Comparison of ENCODE assay signal across 8 cellular contexts in the genomic region with DNA sequence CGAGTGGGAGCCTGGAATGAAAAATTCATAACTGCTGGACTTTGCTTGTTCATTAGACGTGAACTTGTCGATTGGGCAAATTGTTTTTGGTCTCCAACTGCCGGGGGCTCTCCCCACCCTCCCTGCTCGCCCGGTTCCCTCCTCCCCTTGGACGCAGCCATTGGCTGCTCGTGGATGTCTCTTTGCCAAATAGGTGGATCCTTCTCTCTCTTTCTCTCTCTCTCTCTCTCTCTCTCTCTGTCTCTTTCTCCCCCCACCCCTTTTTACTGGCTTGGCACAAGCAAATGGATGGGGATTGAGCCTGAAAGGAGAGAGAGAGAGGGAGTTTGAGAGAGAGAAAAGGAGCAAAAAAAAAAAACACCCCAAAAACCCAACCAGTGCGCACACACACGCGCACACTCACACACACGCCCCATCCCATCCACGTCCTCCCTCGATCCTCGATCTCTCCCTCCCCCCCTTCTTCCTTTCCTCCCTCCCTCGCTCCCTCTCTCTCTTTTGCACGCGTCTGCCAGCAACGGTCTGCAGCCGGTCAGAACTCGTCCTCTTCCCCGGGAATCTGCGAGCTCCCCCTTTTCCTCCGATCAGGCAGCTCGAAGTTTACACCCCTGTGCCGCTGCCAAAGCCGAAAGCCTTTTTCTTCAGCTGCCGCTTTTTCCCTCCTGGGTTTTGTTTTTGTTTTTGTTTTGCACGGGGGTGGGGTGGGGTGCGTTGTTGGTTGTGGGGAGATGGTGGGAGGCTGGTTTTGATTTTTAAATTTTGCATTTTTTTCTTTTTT. TPM values are rescaled to one million over a fixed set of nuclear protein-coding genes. Genes with fewer than 3 reads are reported as not detected.
DNase-seq lines count a peak whose midpoint lies in the region; ATAC-seq, FAIRE-seq and TF ChIP-seq lines count a peak whose summit lies in the region.

No MANE protein-coding gene starts in this region.

- POLR2A ChIA-PET in AG04449 (lab: Yijun Ruan, JAX), result interaction anchor here (0.6 to 2.5 kb wide), 4 partner anchors 10 to 83 kb away, joined by 3 to 18 read pairs (median 8); no protein-coding TSS in a partner anchor

- H3K36me3 ChIP-seq in body of pancreas (replicated peaks in 1 of 2; ENCODE audit: insufficient read depth in 1 of 2, low read depth in 2 of 2) (no peaks in the 10 kb centered on the region), iPS-15b (ENCODE audit: control insufficient read depth, insufficient read depth, low read length) (no peaks in the 10 kb centered on the region), skeletal muscle tissue (ENCODE audit: control insufficient read depth in 3 of 3, insufficient read depth in 3 of 3, low read length in 3 of 3) (peaks cover 0 to 9% (median 0%) of the 10 kb centered on the region in 3 donors)

- ATAC-seq in body of pancreas, result peak; percentile 62
- ATAC-seq in GM21447 (IDR thresholded peaks at IDR 0.05; ENCODE audit: unreplicated experiment), result no peak

- H3K4me3 ChIP-seq in AG04449 (ENCODE audit: low read depth, low read length), result peak overlapping the region; percentile 65
- H3K4me3 ChIP-seq in body of pancreas, result no peak overlapping the region
- peak overlapping the region; percentile 31 for H3K4me3 ChIP-seq in iPS-15b (ENCODE audit: low read depth, low read length)
- peak overlapping the region; percentile 59 to 63 (median 61) for H3K4me3 ChIP-seq in skeletal muscle tissue (ENCODE audit: low read length in 3 of 3)

- WGBS in body of pancreas, 2 donors, result 19 to 37% methylated on average over 30 of the region's 30 CpGs

- FAIRE-seq in GM12892 (lab: Jason Lieb, UNC), result peak; percentile 44

- no peak for TF ChIP-seq POLR2A in GM12892 (IDR thresholded peaks at IDR 0.05; ENCODE audit: low read depth, low read length)
- TF ChIP-seq POLR2A in body of pancreas (IDR thresholded peaks at IDR 0.05), result peak in 1 of 3 donors; percentile 13

- CTCF ChIA-PET in AG04449 (lab: Yijun Ruan, JAX), result interaction anchor here (0.9 to 15.0 kb wide), 5 partner anchors 9 to 71 kb away, joined by 4 to 427 read pairs (median 15); no protein-coding TSS in a partner anchor

- intact Hi-C loops in body of pancreas (cut with DNase I), result no loop called here

- peak overlapping the region; percentile 64 to 90 (median 82) for H3K27ac ChIP-seq in body of pancreas
- H3K27ac ChIP-seq in skeletal muscle tissue (ENCODE audit: low read depth, low read length), result peak overlapping the region; percentile 100

- peak; percentile 88 for DNase-seq in AG04449 (ENCODE audit: low read depth, low spot score)
- no peak for DNase-seq in GM12892 (ENCODE audit: insufficient read length)
- peak; percentile 62 to 65 for DNase-seq in NCI-H526 (lab: John Stamatoyannopoulos, UW)
- DNase-seq in body of pancreas, result peak; percentile 57 to 77 (median 75)
- no peak for DNase-seq in NK-92 treated with Interleukin-12 subunit alpha and Interleukin-12 subunit beta, amount 100 ng/mL, for 24 hours (lab: John Stamatoyannopoulos, UW)

- H3K4me1 ChIP-seq in body of pancreas, result peaks cover 64% of the 10 kb centered on the region
- H3K4me1 ChIP-seq in iPS-15b (ENCODE audit: control insufficient read depth, insufficient read depth, low read length), result peaks cover 14% of the 10 kb centered on the region
- H3K4me1 ChIP-seq in skeletal muscle tissue (ENCODE audit: control insufficient read depth in 3 of 3, insufficient read depth in 3 of 3, low read length in 3 of 3), result peaks cover 80 to 84% (median 82%) of the 10 kb centered on the region in 3 donors

- TF ChIP-seq CTCF in AG04449 (IDR thresholded peaks at IDR 0.05; ENCODE audit: insufficient read depth, low read length, missing control alignments) (no peak), body of pancreas (IDR thresholded peaks at IDR 0.05) (peak in 1 of 7 experiments; percentile 17)

- H3K9me3 ChIP-seq in body of pancreas (no peaks in the 10 kb centered on the region), iPS-15b (ENCODE audit: control insufficient read depth, insufficient read depth, low read length) (no peaks in the 10 kb centered on the region), skeletal muscle tissue (ENCODE audit: control insufficient read depth in 3 of 3, low read length in 3 of 3) (no peaks in the 10 kb centered on the region)

- H3K9ac ChIP-seq in iPS-15b (ENCODE audit: low read depth, low read length), result no peak overlapping the region
- peak overlapping the region; percentile 76 to 88 (median 84) for H3K9ac ChIP-seq in skeletal muscle tissue (ENCODE audit: low read depth in 1 of 3, low read length in 3 of 3)

- H3K27me3 ChIP-seq in body of pancreas, result no peaks in the 10 kb centered on the region
- peaks cover 100% of the 10 kb centered on the region for H3K27me3 ChIP-seq in iPS-15b (ENCODE audit: control insufficient read depth, insufficient read depth, low read length)
- H3K27me3 ChIP-seq in skeletal muscle tissue (ENCODE audit: control insufficient read depth in 3 of 3, insufficient read depth in 3 of 3, low read length in 3 of 3), result no peaks in the 10 kb centered on the region

RNA-seq across cellular contexts. Expression of a gene that starts 27.8 kb away (rescaled TPM):
- 0.55 TPM for polyA plus RNA-seq in GM12892 (2012; ENCODE audit: missing spikeins)
- total RNA-seq in body of pancreas (10 to 100 TPM; 16.9 to 26.7 TPM), skeletal muscle tissue (49.1 TPM)

RNA-seq across cellular contexts. Expression of a gene that starts 53.7 kb away (rescaled TPM):
- polyA plus RNA-seq in GM12892 (2012; ENCODE audit: missing spikeins), result 0.32 TPM
- not detected for total RNA-seq in body of pancreas
- total RNA-seq in skeletal muscle tissue, result not detected

Comparison
In these comparisons a context has a peak if more than half of its experiments do, and no peak if none do; other contexts are left out.
1. DNase-seq: peak in AG04449 (single experiment), NCI-H526 (2 of 2) and body of pancreas (4 of 4); none in GM12892 (single experiment) and NK-92 treated with Interleukin-12 subunit alpha and Interleukin-12 subunit beta, amount 100 ng/mL, for 24 hours (single experiment).
2. H3K4me3 ChIP-seq: peak in AG04449 (single experiment), iPS-15b (single experiment) and skeletal muscle tissue (3 of 3); none in body of pancreas (0 of 2).